20 cellular contexts compared by ENCODE assay signal in the genomic region with DNA sequence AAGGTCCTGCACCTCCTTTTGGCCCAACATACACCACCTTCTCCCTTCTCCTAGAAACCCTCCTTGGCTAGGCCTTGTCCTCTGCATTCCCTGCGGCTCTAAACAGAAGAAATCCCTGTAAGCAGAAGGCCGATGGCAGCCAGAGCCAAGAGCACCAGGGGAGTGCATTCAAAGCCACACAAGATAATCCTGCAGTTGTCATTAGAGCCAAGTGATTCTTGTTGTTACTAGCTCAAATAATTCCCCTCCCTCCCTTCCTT. TPM values are rescaled to one million over a fixed set of nuclear protein-coding genes. Genes with fewer than 3 reads are reported as not detected.
A peak's percentile ranks its signal among the peaks of the same experiment; 100 is the strongest.
DNase-seq lines count a peak whose midpoint lies in the region; ATAC-seq and TF ChIP-seq lines count a peak whose summit lies in the region.
"Had no signal": no experiment of that assay in that cellular context is flagged by ENCODE, and none has a peak within 500 bp of the region (broad histone marks: within the 10 kb centered on the region; RNA-seq: fewer than 3 reads in every experiment).

No MANE protein-coding gene starts in this region.

- no peak overlapping the region for H3K4me3 ChIP-seq in CD8-positive, alpha-beta memory T cell (ENCODE audit: low read length)
- H3K4me3 ChIP-seq: BLaER1 treated with 17β-estradiol and CSF1 and Interleukin-3, amounts not matched to agents 10 nM and 100 nM; left lung; skin epidermis; thyroid gland had no signal

- H3K4me1 ChIP-seq in CD8-positive, alpha-beta memory T cell (ENCODE audit: insufficient read depth, low read length) = peaks cover 19% of the 10 kb centered on the region

- H3K9me3 Mint-ChIP-seq in T-helper 1 cell treated with Interleukin-12 subunit alpha and Interleukin-12 subunit beta and Interleukin-4 antibody, amounts not matched to agents 30 μg/mL and 1 μg/mL, for 36 hours = no peaks in the 10 kb centered on the region
- H3K9me3 Mint-ChIP-seq in CD8-positive, alpha-beta memory T cell = no peaks in the 10 kb centered on the region
- H3K9me3 Mint-ChIP-seq in activated naive CD8-positive, alpha-beta T cell treated with anti-CD3 and anti-CD28 coated beads, Interleukin-2, amount 50 U/mL, for 24 hours = no peaks in the 10 kb centered on the region
- H3K9me3 Mint-ChIP-seq in nephron = no peaks in the 10 kb centered on the region

- no peaks in the 10 kb centered on the region for H3K36me3 Mint-ChIP-seq in T-helper 1 cell treated with Interleukin-12 subunit alpha and Interleukin-12 subunit beta and Interleukin-4 antibody, amounts not matched to agents 30 μg/mL and 1 μg/mL, for 36 hours (ENCODE audit: low read depth)
- H3K36me3 Mint-ChIP-seq in CD8-positive, alpha-beta memory T cell = peaks cover 0 to 1% (median 0%) of the 10 kb centered on the region in 3 donors
- no peaks in the 10 kb centered on the region for H3K36me3 Mint-ChIP-seq in activated naive CD8-positive, alpha-beta T cell treated with anti-CD3 and anti-CD28 coated beads, Interleukin-2, amount 50 U/mL, for 24 hours (ENCODE audit: low read depth)
- H3K36me3 Mint-ChIP-seq in nephron (ENCODE audit: low read depth) = no peaks in the 10 kb centered on the region

- no peak overlapping the region for H3K27ac ChIP-seq in CD8-positive, alpha-beta memory T cell (ENCODE audit: low read depth, low read length)
- H3K27ac ChIP-seq: BLaER1 treated with 17β-estradiol and CSF1 and Interleukin-3, amounts not matched to agents 10 nM and 100 nM; left lung; thyroid gland had no signal

- POLR2A ChIA-PET in CD8-positive, alpha-beta memory T cell (lab: Charles Lee) = interaction anchor here (2.5 to 3.1 kb wide), 3 partner anchors 25 to 70 kb away, joined by 21 to 72 read pairs (median 59); a partner anchor contains a TSS

- H3K27ac Mint-ChIP-seq in T-helper 1 cell treated with Interleukin-12 subunit alpha and Interleukin-12 subunit beta and Interleukin-4 antibody, amounts not matched to agents 30 μg/mL and 1 μg/mL, for 36 hours = peak overlapping the region; percentile 71
- H3K27ac Mint-ChIP-seq in CD8-positive, alpha-beta memory T cell = peak overlapping the region in 4 of 8 donors; percentile 17 to 69 (median 49)
- H3K27ac Mint-ChIP-seq in activated naive CD8-positive, alpha-beta T cell treated with anti-CD3 and anti-CD28 coated beads, Interleukin-2, amount 50 U/mL, for 24 hours = peak overlapping the region; percentile 3
- peak overlapping the region in 1 of 3 experiments; percentile 22 for H3K27ac Mint-ChIP-seq in nephron

- no peaks in the 10 kb centered on the region for H3K36me3 ChIP-seq in CD8-positive, alpha-beta memory T cell (ENCODE audit: insufficient read depth, low read length)
- H3K36me3 ChIP-seq: BLaER1 treated with 17β-estradiol and CSF1 and Interleukin-3, amounts not matched to agents 10 nM and 100 nM; left lung; thyroid gland had no signal

- H3K27me3 Mint-ChIP-seq in T-helper 1 cell treated with Interleukin-12 subunit alpha and Interleukin-12 subunit beta and Interleukin-4 antibody, amounts not matched to agents 30 μg/mL and 1 μg/mL, for 36 hours (ENCODE audit: low read depth) = peaks cover 15% of the 10 kb centered on the region
- H3K27me3 Mint-ChIP-seq in CD8-positive, alpha-beta memory T cell = peaks cover 0 to 1% of the 10 kb centered on the region in 2 donors
- peaks cover 2% of the 10 kb centered on the region for H3K27me3 Mint-ChIP-seq in activated naive CD8-positive, alpha-beta T cell treated with anti-CD3 and anti-CD28 coated beads, Interleukin-2, amount 50 U/mL, for 24 hours
- H3K27me3 Mint-ChIP-seq in nephron (ENCODE audit: low read depth) = peaks cover 39% of the 10 kb centered on the region

- peaks cover 3% of the 10 kb centered on the region for H3K4me1 Mint-ChIP-seq in T-helper 1 cell treated with Interleukin-12 subunit alpha and Interleukin-12 subunit beta and Interleukin-4 antibody, amounts not matched to agents 30 μg/mL and 1 μg/mL, for 36 hours (ENCODE audit: low read depth)
- H3K4me1 Mint-ChIP-seq in CD8-positive, alpha-beta memory T cell = peaks cover 5 to 14% (median 6%) of the 10 kb centered on the region in 3 donors
- peaks cover 8% of the 10 kb centered on the region for H3K4me1 Mint-ChIP-seq in activated naive CD8-positive, alpha-beta T cell treated with anti-CD3 and anti-CD28 coated beads, Interleukin-2, amount 50 U/mL, for 24 hours
- H3K4me1 Mint-ChIP-seq in nephron = peaks cover 7% of the 10 kb centered on the region

- ATAC-seq in activated naive CD8-positive, alpha-beta T cell treated with anti-CD3 and anti-CD28 coated beads, Interleukin-2, amount 50 U/mL, for 24 hours = no peak
- ATAC-seq: left lung had no signal

- no peak for DNase-seq in T-helper 1 cell
- no peak for DNase-seq in CD8-positive, alpha-beta memory T cell
- no peak for DNase-seq in activated naive CD8-positive, alpha-beta T cell treated with anti-CD3 and anti-CD28 coated beads, Interleukin-2, amount 50 U/mL, for 24 hours
- DNase-seq in DMS114 treated with DMSO at 0.1 percent for 48 hours (lab: John Stamatoyannopoulos, UW; ENCODE audit: unreplicated experiment) = no peak
- no peak for DNase-seq in NCI-H2107 (lab: John Stamatoyannopoulos, UW)
- no peak for DNase-seq in activated effector memory CD4-positive, alpha-beta T cell treated with Interleukin-2 at 50 U/mL for 16 hours
- DNase-seq: 8988T; NCI-H1417 treated with DMSO at 0.1 percent for 48 hours; NCI-H2171 treated with DMSO at 0.1 percent for 48 hours; stimulated activated CD4-positive, alpha-beta T cell treated with anti-CD3 and anti-CD28 coated beads, Interleukin-4, amount 100 ng/mL, for 24 hours; thyroid gland had no signal

- CTCF ChIA-PET in CD8-positive, alpha-beta memory T cell (lab: Charles Lee) = interaction anchor here (1.2 to 3.6 kb wide), 5 partner anchors 9 to 315 kb away, joined by 3 to 44 read pairs (median 11); a partner anchor contains a TSS

- no peaks in the 10 kb centered on the region for H3K27me3 ChIP-seq in CD8-positive, alpha-beta memory T cell (ENCODE audit: insufficient read depth, low read length, poor library complexity, severe bottlenecking)
- H3K27me3 ChIP-seq: BLaER1 treated with 17β-estradiol and CSF1 and Interleukin-3, amounts not matched to agents 10 nM and 100 nM; thyroid gland had no signal

- H3K4me3 Mint-ChIP-seq in T-helper 1 cell treated with Interleukin-12 subunit alpha and Interleukin-12 subunit beta and Interleukin-4 antibody, amounts not matched to agents 30 μg/mL and 1 μg/mL, for 36 hours = peak overlapping the region; percentile 65
- H3K4me3 Mint-ChIP-seq in CD8-positive, alpha-beta memory T cell = peak overlapping the region; percentile 53 to 90 (median 66)
- H3K4me3 Mint-ChIP-seq in activated naive CD8-positive, alpha-beta T cell treated with anti-CD3 and anti-CD28 coated beads, Interleukin-2, amount 50 U/mL, for 24 hours = no peak overlapping the region
- peak overlapping the region; percentile 69 to 81 (median 69) for H3K4me3 Mint-ChIP-seq in nephron

- no peak for TF ChIP-seq CTCF in nephron (IDR thresholded peaks at IDR 0.05; ENCODE audit: unreplicated experiment in 3 of 3)

- H3K9me3 ChIP-seq in CD8-positive, alpha-beta memory T cell (ENCODE audit: low read length) = no peaks in the 10 kb centered on the region
- H3K9me3 ChIP-seq: BLaER1 treated with 17β-estradiol and CSF1 and Interleukin-3, amounts not matched to agents 10 nM and 100 nM; left lung; thyroid gland had no signal

RNA-seq across cellular contexts. Expression of a gene that starts 6.0 kb away (rescaled TPM):
- total RNA-seq in CD8-positive, alpha-beta memory T cell = under 1 TPM; 0.44 to 0.61 TPM
- polyA plus RNA-seq in CD8-positive, alpha-beta memory T cell = 3.1 TPM
- total RNA-seq: glomerular endothelial cell had no signal

RNA-seq across cellular contexts. Expression of a gene that starts 8.3 kb away (rescaled TPM):
- total RNA-seq in CD8-positive, alpha-beta memory T cell = not detected
- not detected for polyA plus RNA-seq in CD8-positive, alpha-beta memory T cell
- total RNA-seq: Daoy, HT1080, LHCN-M2 had no signal

RNA-seq across cellular contexts. Expression of a gene that starts 26.4 kb away (rescaled TPM):
- total RNA-seq in CD8-positive, alpha-beta memory T cell = 10 to 100 TPM; 56.1 to 58.6 TPM
- 67.3 TPM for polyA plus RNA-seq in CD8-positive, alpha-beta memory T cell

RNA-seq across cellular contexts. Expression of a gene that starts 35.6 kb away (rescaled TPM):
- total RNA-seq in CD8-positive, alpha-beta memory T cell = 10 to 100 TPM; 40.0 to 42.5 TPM
- polyA plus RNA-seq in CD8-positive, alpha-beta memory T cell = 29.4 TPM

RNA-seq across cellular contexts. Expression of a gene that starts 36.1 kb away (rescaled TPM):
- 100 to 1,000 TPM; 621 to 671 TPM for total RNA-seq in CD8-positive, alpha-beta memory T cell
- 163 TPM for polyA plus RNA-seq in CD8-positive, alpha-beta memory T cell
